ENCODE assay signal across 8 cellular contexts in genomic region chr17:62478424-62478975, GRCh38. TPM values are rescaled to one million over a fixed set of nuclear protein-coding genes. Genes with fewer than 3 reads are reported as not detected.
DNase-seq lines count a peak whose midpoint lies in the region; ATAC-seq and TF ChIP-seq lines count a peak whose summit lies in the region.
"Not testable (repeated sequence)": the region's sequence is repeated elsewhere in the genome, so short reads cannot be mapped to it uniquely, and the experiment has no call there.

TSS of gene TLK2 (plus strand) at chr17:62478825. CDS start at chr17:62481126, 2,301 bp downstream.

- H3K27me3 Mint-ChIP-seq in activated T-helper 2 cell treated with anti-CD3 and anti-CD28 coated beads, Interferon-gamma antibody, Interleukin-2, Interleukin-4, amounts not matched to agents 10 μg/mL and 5 μg/mL and 100 μg/mL, durations not matched to agents 14 hours and 24 hours and 36 hours (ENCODE audit: low read depth); naive B cell: not testable (repeated sequence)

- peaks cover 55% of the 10 kb centered on the region for H3K79me2 ChIP-seq in Karpas-422 (ENCODE audit: low read length)
- peaks cover 41% of the 10 kb centered on the region for H3K79me2 ChIP-seq in fibroblast of lung (ENCODE audit: control insufficient read depth, insufficient read depth, low read length)

- peak within 1 kb of the TSS; percentile 89 for H3K27ac Mint-ChIP-seq in activated T-helper 2 cell treated with anti-CD3 and anti-CD28 coated beads, Interferon-gamma antibody, Interleukin-2, Interleukin-4, amounts not matched to agents 10 μg/mL and 5 μg/mL and 100 μg/mL, durations not matched to agents 14 hours and 24 hours and 36 hours
- H3K27ac Mint-ChIP-seq in naive B cell, result peak within 1 kb of the TSS; percentile 94 to 98 (median 95)

- H3K9me2 ChIP-seq in Karpas-422 (replicated peaks; ENCODE audit: insufficient read depth, low read length), result not testable (repeated sequence)

- H3K4me3 Mint-ChIP-seq in activated T-helper 2 cell treated with anti-CD3 and anti-CD28 coated beads, Interferon-gamma antibody, Interleukin-2, Interleukin-4, amounts not matched to agents 10 μg/mL and 5 μg/mL and 100 μg/mL, durations not matched to agents 14 hours and 24 hours and 36 hours (ENCODE audit: low read depth), result peak within 1 kb of the TSS; percentile 88
- H3K4me3 Mint-ChIP-seq in naive B cell, result peak within 1 kb of the TSS; percentile 80 to 97 (median 92)

- peak; percentile 64 for ATAC-seq in GM21825 (IDR thresholded peaks at IDR 0.05; ENCODE audit: unreplicated experiment)
- ATAC-seq in naive B cell (ENCODE audit: low read depth in 2 of 2), result peak; percentile 71 to 72

- peak within 1 kb of the TSS; percentile 70 for H3K27ac ChIP-seq in Karpas-422 (ENCODE audit: low read length)
- peak within 1 kb of the TSS; percentile 74 for H3K27ac ChIP-seq in fibroblast of lung (ENCODE audit: insufficient read depth, low read length)

- intact Hi-C loops in activated T-helper 2 cell treated with anti-CD3 and anti-CD28 coated beads, Interferon-gamma antibody, Interleukin-2, Interleukin-4, amounts not matched to agents 10 μg/mL and 5 μg/mL and 100 μg/mL, durations not matched to agents 14 hours and 24 hours and 36 hours (cut with micrococcal nuclease), result loop anchor here (5.0 kb wide), 1 partner anchor 56 kb away; the partner anchor contains the start of gene METTL2A

- H3K9me3 ChIP-seq in Karpas-422 (ENCODE audit: low read length); fibroblast of lung (ENCODE audit: control insufficient read depth, insufficient read depth, low read depth, low read length): not testable (repeated sequence)

- H3K4me1 Mint-ChIP-seq in activated T-helper 2 cell treated with anti-CD3 and anti-CD28 coated beads, Interferon-gamma antibody, Interleukin-2, Interleukin-4, amounts not matched to agents 10 μg/mL and 5 μg/mL and 100 μg/mL, durations not matched to agents 14 hours and 24 hours and 36 hours (ENCODE audit: low read depth), result peaks cover 21% of the 10 kb centered on the region
- peaks cover 18 to 45% (median 29%) of the 10 kb centered on the region in 3 donors for H3K4me1 Mint-ChIP-seq in naive B cell

- H3K27me3 ChIP-seq in Karpas-422 (ENCODE audit: low read length); fibroblast of lung (ENCODE audit: control insufficient read depth, insufficient read depth, low read length): not testable (repeated sequence)

- H3K9ac ChIP-seq in Karpas-422 (ENCODE audit: low read length) (peak within 1 kb of the TSS; percentile 91), fibroblast of lung (ENCODE audit: insufficient read depth, low read length) (peak within 1 kb of the TSS; percentile 82)

- not testable (repeated sequence) for H2AFZ ChIP-seq in Karpas-422 (ENCODE audit: low read length); fibroblast of lung (ENCODE audit: low read length)

- H3K4me2 ChIP-seq in Karpas-422 (ENCODE audit: low read depth, low read length, poor library complexity, severe bottlenecking) (peak within 1 kb of the TSS; percentile 91), fibroblast of lung (ENCODE audit: extremely low read depth, insufficient read depth, low read length) (peak within 1 kb of the TSS; percentile 75)

- peaks cover 32% of the 10 kb centered on the region for H3K36me3 Mint-ChIP-seq in activated T-helper 2 cell treated with anti-CD3 and anti-CD28 coated beads, Interferon-gamma antibody, Interleukin-2, Interleukin-4, amounts not matched to agents 10 μg/mL and 5 μg/mL and 100 μg/mL, durations not matched to agents 14 hours and 24 hours and 36 hours (ENCODE audit: low read depth)
- H3K36me3 Mint-ChIP-seq in naive B cell, result not testable (repeated sequence)

- DNase-seq in DMS79 treated with DMSO at 0.1 percent for 48 hours (lab: John Stamatoyannopoulos, UW) (peak; percentile 32), Karpas-422 (peak; percentile 93), fibroblast of lung (ENCODE audit: low read depth in 2 of 2) (peak; percentile 71 to 86), naive B cell (peak; percentile 81)
- DNase-seq in activated T-helper 2 cell treated with anti-CD3 and anti-CD28 coated beads, Interferon-gamma antibody, Interleukin-2, Interleukin-4, amounts not matched to agents 10 μg/mL and 5 μg/mL and 100 μg/mL, durations not matched to agents 14 hours and 24 hours and 36 hours (ENCODE audit: low spot score), result peak; percentile 71
- peak; percentile 58 to 64 for DNase-seq in stimulated activated CD8-positive, alpha-beta memory T cell treated with anti-CD3 and anti-CD28 coated beads, Interleukin-7, amount 100 ng/mL, for 48 hours (ENCODE audit: extremely low read depth in 1 of 2, low read depth in 1 of 2)

- peak; percentile 61; the same call in 1 of the 2 replicates for TF ChIP-seq POLR2A in Raji (IDR thresholded peaks at IDR 0.05; ENCODE audit: insufficient read depth, low read depth, low read length)

- H3K4me1 ChIP-seq in Karpas-422 (ENCODE audit: low read length), result peaks cover 17% of the 10 kb centered on the region
- not testable (repeated sequence) for H3K4me1 ChIP-seq in fibroblast of lung (ENCODE audit: control insufficient read depth, extremely low read depth, insufficient read depth, low read length)

- not testable (repeated sequence) for H3K36me3 ChIP-seq in Karpas-422 (ENCODE audit: insufficient read depth, low read length); fibroblast of lung (ENCODE audit: control insufficient read depth, insufficient read depth, low read length)

- TF ChIP-seq CTCF in fibroblast of lung (conservative IDR thresholded peaks at IDR 0.05 in 1 of 2, IDR thresholded peaks at IDR 0.05 in 1 of 2; ENCODE audit: low read depth in 1 of 2, low read length in 2 of 2), result not testable (repeated sequence)

- H4K20me1 ChIP-seq in Karpas-422 (ENCODE audit: insufficient read depth, low read depth, low read length); fibroblast of lung (ENCODE audit: control insufficient read depth, extremely low read depth, insufficient read depth, low read length): not testable (repeated sequence)

- H3K9me3 Mint-ChIP-seq in activated T-helper 2 cell treated with anti-CD3 and anti-CD28 coated beads, Interferon-gamma antibody, Interleukin-2, Interleukin-4, amounts not matched to agents 10 μg/mL and 5 μg/mL and 100 μg/mL, durations not matched to agents 14 hours and 24 hours and 36 hours; naive B cell: not testable (repeated sequence)

- H3K4me3 ChIP-seq in Karpas-422 (ENCODE audit: low read length) (peak within 1 kb of the TSS; percentile 82), fibroblast of lung (replicated peaks in 1 of 4; ENCODE audit: control extremely low read depth in 1 of 4, insufficient read depth in 1 of 4, low read depth in 3 of 4, low read length in 4 of 4) (peak within 1 kb of the TSS; percentile 69 to 83 (median 78))

RNA-seq across cellular contexts. Expression of gene TLK2, which starts in this region (rescaled TPM):
- total RNA-seq in Karpas-422 (2014; rRNA removed; shearing (Covaris generic); ENCODE audit: low replicate concordance), result 48.6 and 63.3 TPM in 2 replicates
- 45.5 and 48.4 TPM in 2 replicates for total RNA-seq in activated T-helper 2 cell treated with anti-CD3 and anti-CD28 coated beads, Interferon-gamma antibody, Interleukin-2, Interleukin-4, amounts not matched to agents 10 μg/mL and 5 μg/mL and 100 μg/mL, durations not matched to agents 14 hours and 24 hours and 36 hours
- 47.5 and 63.9 TPM in 2 replicates for total RNA-seq in fibroblast of lung
- polyA plus RNA-seq in fibroblast of lung, result 51.6 and 55.5 TPM in 2 replicates
- polyA plus RNA-seq in fibroblast of lung (2012), result 26.9 and 31.8 TPM in 2 replicates
- 25.9 and 59.8 TPM in 2 replicates for polyA minus RNA-seq in fibroblast of lung (ENCODE audit: low replicate concordance)
- 10 to 100 TPM in 5 of 6 donors, 1 to 10 TPM in 1; 9.0 to 18.4 (median 14.3) TPM for polyA plus RNA-seq in naive B cell (ENCODE audit: low read depth in 6 of 6)

Comparison
In these comparisons a context has a peak if more than half of its experiments do, and no peak if none do; other contexts are left out.
1. Peak in every context shown above with its lines: DNase-seq, ATAC-seq, H3K4me3 ChIP-seq and H3K27ac ChIP-seq.
2. DNase-seq: peak in every context shown above with its lines; median percentile 93 in Karpas-422; 81 in naive B cell; 78 in fibroblast of lung; 71 in activated T-helper 2 cell treated with anti-CD3 and anti-CD28 coated beads, Interferon-gamma antibody, Interleukin-2, Interleukin-4, amounts not matched to agents 10 μg/mL and 5 μg/mL and 100 μg/mL, durations not matched to agents 14 hours and 24 hours and 36 hours; 61 in stimulated activated CD8-positive, alpha-beta memory T cell treated with anti-CD3 and anti-CD28 coated beads, Interleukin-7, amount 100 ng/mL, for 48 hours; 32 in DMS79 treated with DMSO at 0.1 percent for 48 hours.